In the genomic region with DNA sequence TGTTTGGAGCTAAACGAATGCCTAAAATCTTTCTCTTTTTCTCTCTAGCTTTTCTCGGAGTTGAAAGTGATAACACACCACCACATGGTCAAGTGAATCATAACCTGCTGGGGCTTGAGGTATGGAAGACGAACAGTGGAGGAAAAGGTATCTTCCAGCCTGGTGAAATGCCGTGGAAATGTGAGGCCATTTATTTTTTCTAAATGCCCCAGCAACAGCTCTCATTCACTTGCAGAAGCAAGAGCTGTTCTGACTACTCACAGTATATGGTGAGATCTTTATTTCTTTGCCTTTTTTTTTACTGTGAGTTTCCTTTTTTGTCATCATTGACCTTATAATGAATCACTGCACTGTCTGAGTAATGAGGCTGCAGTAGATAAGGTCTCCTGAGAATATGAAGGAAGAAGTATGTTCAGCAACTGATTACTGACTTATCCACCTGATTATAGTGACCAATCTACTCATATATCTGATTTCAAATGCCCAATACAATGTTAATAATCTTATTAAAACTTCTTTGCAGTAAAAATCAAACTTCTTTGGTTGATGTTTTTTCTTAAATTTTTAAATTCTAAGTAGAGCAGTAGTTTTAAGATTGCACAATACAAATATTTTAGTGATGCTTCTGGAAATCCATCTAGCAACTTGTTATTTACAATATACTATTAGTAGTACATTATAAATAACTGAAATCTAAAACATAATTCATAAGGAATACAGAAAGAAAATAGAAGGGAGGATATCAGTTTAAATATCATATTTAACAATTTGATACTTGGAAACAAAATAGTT, we compare ENCODE assay signal across 9 cellular contexts.
DNase-seq lines count a peak whose midpoint lies in the region; ATAC-seq and TF ChIP-seq lines count a peak whose summit lies in the region.
"Had no signal": no experiment of that assay in that cellular context is flagged by ENCODE, and none has a peak within 500 bp of the region (broad histone marks: within the 10 kb centered on the region; RNA-seq: fewer than 3 reads in every experiment).

No MANE protein-coding gene starts in this region.

- 26 to 39% (median 37%) methylated on average over 4 of the region's 4 CpGs for WGBS in adrenal gland, 4 donors

- peak overlapping the region in 1 of 4 donors; percentile 3 for H3K4me3 ChIP-seq in adrenal gland
- peak overlapping the region in 1 of 3 donors; percentile 39 for H3K4me3 ChIP-seq in skeletal muscle tissue (ENCODE audit: low read length in 3 of 3)
- H3K4me3 ChIP-seq: SJSA1 had no signal

- H3K36me3 ChIP-seq in adrenal gland (replicated peaks in 1 of 2) (no peaks in the 10 kb centered on the region), skeletal muscle tissue (ENCODE audit: control insufficient read depth in 3 of 3, insufficient read depth in 3 of 3, low read length in 3 of 3) (no peaks in the 10 kb centered on the region)
- H3K36me3 ChIP-seq: SJSA1 had no signal

- peak overlapping the region in 1 of 3 donors; percentile 45 for H3K9ac ChIP-seq in skeletal muscle tissue (ENCODE audit: low read depth in 1 of 3, low read length in 3 of 3)

- H3K27ac ChIP-seq in adrenal gland (peak overlapping the region; percentile 30 to 84 (median 74)), skeletal muscle tissue (ENCODE audit: low read depth, low read length) (peak overlapping the region; percentile 22)
- H3K27ac ChIP-seq: SJSA1 had no signal

- no peak for TF ChIP-seq CTCF in adrenal gland (IDR thresholded peaks at IDR 0.05)

- intact Hi-C loops in adrenal gland (cut with DNase I), result no loop called here

- TF ChIP-seq POLR2A in adrenal gland (IDR thresholded peaks at IDR 0.05), result peak in 1 of 2 donors; percentile 53

- peaks cover 6 to 23% of the 10 kb centered on the region in 2 donors for H3K4me1 ChIP-seq in adrenal gland (replicated peaks in 1 of 2)
- peaks cover 4 to 8% (median 5%) of the 10 kb centered on the region in 3 donors for H3K4me1 ChIP-seq in skeletal muscle tissue (ENCODE audit: control insufficient read depth in 3 of 3, insufficient read depth in 3 of 3, low read length in 3 of 3)

- no peaks in the 10 kb centered on the region for H3K9me3 ChIP-seq in adrenal gland (replicated peaks in 1 of 3)
- no peaks in the 10 kb centered on the region for H3K9me3 ChIP-seq in skeletal muscle tissue (ENCODE audit: control insufficient read depth in 3 of 3, low read length in 3 of 3)
- H3K9me3 ChIP-seq: SJSA1 had no signal

- peak; percentile 36 for DNase-seq in NCI-H510A treated with DMSO at 0.1 percent for 48 hours (lab: John Stamatoyannopoulos, UW)
- no peak for DNase-seq in NCI-H510A (lab: John Stamatoyannopoulos, UW)
- peak in 3 of 7 donors; percentile 8 to 31 (median 29) for DNase-seq in adrenal gland
- DNase-seq in stimulated activated CD4-positive, alpha-beta T cell treated with anti-CD3 and anti-CD28 coated beads, Interleukin-4, amount 100 ng/mL, for 4 hours, result no peak
- DNase-seq in stimulated activated CD4-positive, alpha-beta T cell treated with anti-CD3 and anti-CD28 coated beads, Interleukin-4, amount 100 ng/mL, for 24 hours, result no peak
- no peak for DNase-seq in stimulated activated naive CD4-positive, alpha-beta T cell treated with Interleukin-2 at 50 U/mL for 16 hours (lab: John Stamatoyannopoulos, UW)

- ATAC-seq in HG02981 (IDR thresholded peaks at IDR 0.05; ENCODE audit: unreplicated experiment), result peak; percentile 88

- H3K27me3 ChIP-seq in adrenal gland (no peaks in the 10 kb centered on the region), skeletal muscle tissue (ENCODE audit: control insufficient read depth in 3 of 3, insufficient read depth in 3 of 3, low read length in 3 of 3) (no peaks in the 10 kb centered on the region)
- H3K27me3 ChIP-seq: SJSA1 had no signal
